ENCODE assay signal across 23 cellular contexts in the genomic region with DNA sequence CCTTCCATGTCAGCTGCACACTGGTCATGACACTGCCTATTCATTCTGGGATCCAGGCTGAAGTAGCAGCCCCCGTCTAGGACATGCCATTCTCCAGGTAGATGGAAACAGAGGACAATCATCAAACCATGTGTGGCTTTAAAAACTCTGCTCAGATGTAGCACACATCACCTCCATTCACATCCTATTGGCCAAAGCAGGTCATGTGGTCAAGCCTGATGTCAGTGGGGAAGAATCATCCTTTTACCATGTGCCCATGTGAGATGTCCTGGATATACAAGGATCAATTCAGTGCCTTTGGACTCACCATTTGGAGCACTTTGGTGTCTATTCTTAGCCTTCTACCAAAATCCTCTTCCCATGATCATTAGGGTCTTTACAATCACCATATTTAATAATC.
DNase-seq lines count a peak whose midpoint lies in the region; ATAC-seq, FAIRE-seq and TF ChIP-seq lines count a peak whose summit lies in the region.
"Had no signal": no experiment of that assay in that cellular context is flagged by ENCODE, and none has a peak within 500 bp of the region (broad histone marks: within the 10 kb centered on the region; RNA-seq: fewer than 3 reads in every experiment).

No MANE protein-coding gene starts in this region.

- no peak overlapping the region for H3K4me3 Mint-ChIP-seq in naive thymus-derived CD4-positive, alpha-beta T cell
- H3K4me3 Mint-ChIP-seq: CD4-positive, alpha-beta memory T cell had no signal

- TF ChIP-seq POLR2A in esophagus squamous epithelium (IDR thresholded peaks at IDR 0.05): no peak

- DNase-seq in HTR-8/SVneo (ENCODE audit: insufficient read length, low spot score) (no peak), M059J (ENCODE audit: low read depth) (peak; percentile 18), fibroblast of mammary gland (ENCODE audit: low read depth) (peak; percentile 21), dorsolateral prefrontal cortex (no peak), esophagus squamous epithelium (lab: John Stamatoyannopoulos, UW) (no peak)
- DNase-seq in naive thymus-derived CD4-positive, alpha-beta T cell: no peak
- no peak for DNase-seq in NK-92 treated with Interleukin-12 subunit alpha and Interleukin-12 subunit beta, amount 100 ng/mL, for 24 hours (lab: John Stamatoyannopoulos, UW)
- DNase-seq: C1 segment of cervical spinal cord; CD4-positive, alpha-beta memory T cell; COR-L47; DMS53; GDM1; Kasumi-1; MG63; NCI-H1417; NCI-H1694; NCI-H2029 treated with DMSO at 0.1 percent for 48 hours; NCI-H2227 treated with DMSO at 0.1 percent for 48 hours; NCI-H526 treated with DMSO at 0.1 percent for 48 hours; SHP77 treated with DMSO at 0.1 percent for 48 hours had no signal

- no peak for ATAC-seq in naive thymus-derived CD4-positive, alpha-beta T cell
- ATAC-seq: GM12878, HCT116, Panc1 had no signal

- peaks cover 0 to 2% (median 0%) of the 10 kb centered on the region in 7 donors for H3K4me1 Mint-ChIP-seq in naive thymus-derived CD4-positive, alpha-beta T cell
- H3K4me1 Mint-ChIP-seq: CD4-positive, alpha-beta memory T cell had no signal

- H3K9me3 ChIP-seq in esophagus squamous epithelium: no peaks in the 10 kb centered on the region
- H3K9me3 ChIP-seq in naive thymus-derived CD4-positive, alpha-beta T cell (ENCODE audit: control insufficient read depth in 2 of 3, low read length in 3 of 3): no peaks in the 10 kb centered on the region
- H3K9me3 ChIP-seq: MG63 had no signal

- peaks cover 0 to 6% (median 0%) of the 10 kb centered on the region in 11 donors for H3K9me3 Mint-ChIP-seq in naive thymus-derived CD4-positive, alpha-beta T cell

- H3K4me3 ChIP-seq in fibroblast of mammary gland (ENCODE audit: control insufficient read depth, low read depth, low read length): no peak overlapping the region
- no peak overlapping the region for H3K4me3 ChIP-seq in dorsolateral prefrontal cortex
- no peak overlapping the region for H3K4me3 ChIP-seq in esophagus squamous epithelium
- H3K4me3 ChIP-seq in naive thymus-derived CD4-positive, alpha-beta T cell (ENCODE audit: low read length): no peak overlapping the region
- H3K4me3 ChIP-seq: GM12878, MG63 had no signal

- no peak overlapping the region for H3K27ac Mint-ChIP-seq in naive thymus-derived CD4-positive, alpha-beta T cell
- H3K27ac Mint-ChIP-seq: CD4-positive, alpha-beta memory T cell had no signal

- peak; percentile 23 for FAIRE-seq in HTR-8/SVneo (lab: Jason Lieb, UNC)
- FAIRE-seq: GM12878 had no signal

- intact Hi-C loops in dorsolateral prefrontal cortex (cut with DNase I) (no loop called here), esophagus squamous epithelium (cut with DNase I) (no loop called here)
- intact Hi-C loops in naive thymus-derived CD4-positive, alpha-beta T cell (cut with micrococcal nuclease): no loop called here

- POLR2A ChIA-PET in naive thymus-derived CD4-positive, alpha-beta T cell (lab: Charles Lee): no interaction called here

- peaks cover 4 to 20% (median 13%) of the 10 kb centered on the region in 3 donors for H3K4me1 ChIP-seq in esophagus squamous epithelium
- H3K4me1 ChIP-seq in naive thymus-derived CD4-positive, alpha-beta T cell (ENCODE audit: control insufficient read depth in 2 of 2, insufficient read depth in 2 of 2, low read length in 2 of 2): no peaks in the 10 kb centered on the region

- no peak overlapping the region for H3K27ac ChIP-seq in dorsolateral prefrontal cortex
- no peak overlapping the region for H3K27ac ChIP-seq in esophagus squamous epithelium
- H3K27ac ChIP-seq in naive thymus-derived CD4-positive, alpha-beta T cell (ENCODE audit: low read depth, low read length): no peak overlapping the region

- no peaks in the 10 kb centered on the region for H3K36me3 Mint-ChIP-seq in naive thymus-derived CD4-positive, alpha-beta T cell
- H3K36me3 Mint-ChIP-seq: CD4-positive, alpha-beta memory T cell had no signal

- H3K27me3 ChIP-seq in dorsolateral prefrontal cortex (peaks cover 0 to 2% (median 0%) of the 10 kb centered on the region in 45 donors), esophagus squamous epithelium (no peaks in the 10 kb centered on the region)
- H3K27me3 ChIP-seq in naive thymus-derived CD4-positive, alpha-beta T cell (ENCODE audit: control insufficient read depth in 2 of 2, insufficient read depth in 2 of 2, low read length in 2 of 2): no peaks in the 10 kb centered on the region
- H3K27me3 ChIP-seq: MG63 had no signal

- H3K36me3 ChIP-seq in esophagus squamous epithelium: no peaks in the 10 kb centered on the region
- H3K36me3 ChIP-seq in naive thymus-derived CD4-positive, alpha-beta T cell (ENCODE audit: control insufficient read depth in 2 of 3, insufficient read depth in 3 of 3, low read length in 3 of 3): no peaks in the 10 kb centered on the region
- H3K36me3 ChIP-seq: MG63 had no signal

- TF ChIP-seq CTCF in fibroblast of mammary gland (conservative IDR thresholded peaks at IDR 0.05; ENCODE audit: control insufficient read depth, insufficient read depth, low read depth, low read length) (no peak), dorsolateral prefrontal cortex (IDR thresholded peaks at IDR 0.05 in 54 of 56, conservative IDR thresholded peaks at IDR 0.05 in 2 of 56; ENCODE audit: low read depth in 1 of 56, partially characterized antibody in 56 of 56) (no peak), esophagus squamous epithelium (IDR thresholded peaks at IDR 0.05) (no peak)

- WGBS in esophagus squamous epithelium, 2 donors: 100% methylated on average over 1 of the region's 1 CpG

- CTCF ChIA-PET in naive thymus-derived CD4-positive, alpha-beta T cell (lab: Charles Lee): interaction anchor here (1.3 kb wide), 1 partner anchor 12 kb away, joined by 4 read pairs; no protein-coding TSS in a partner anchor

- peaks cover 7 to 34% (median 12%) of the 10 kb centered on the region in 5 donors for H3K27me3 Mint-ChIP-seq in naive thymus-derived CD4-positive, alpha-beta T cell

Comparison
In these comparisons a context has a peak if more than half of its experiments do, and no peak if none do; other contexts are left out.
1. DNase-seq: peak in M059J (single experiment) and fibroblast of mammary gland (single experiment); none in HTR-8/SVneo (single experiment), dorsolateral prefrontal cortex (0 of 10), esophagus squamous epithelium (single experiment), naive thymus-derived CD4-positive, alpha-beta T cell (0 of 9) and NK-92 treated with Interleukin-12 subunit alpha and Interleukin-12 subunit beta, amount 100 ng/mL, for 24 hours (single experiment).